In the genomic region with DNA sequence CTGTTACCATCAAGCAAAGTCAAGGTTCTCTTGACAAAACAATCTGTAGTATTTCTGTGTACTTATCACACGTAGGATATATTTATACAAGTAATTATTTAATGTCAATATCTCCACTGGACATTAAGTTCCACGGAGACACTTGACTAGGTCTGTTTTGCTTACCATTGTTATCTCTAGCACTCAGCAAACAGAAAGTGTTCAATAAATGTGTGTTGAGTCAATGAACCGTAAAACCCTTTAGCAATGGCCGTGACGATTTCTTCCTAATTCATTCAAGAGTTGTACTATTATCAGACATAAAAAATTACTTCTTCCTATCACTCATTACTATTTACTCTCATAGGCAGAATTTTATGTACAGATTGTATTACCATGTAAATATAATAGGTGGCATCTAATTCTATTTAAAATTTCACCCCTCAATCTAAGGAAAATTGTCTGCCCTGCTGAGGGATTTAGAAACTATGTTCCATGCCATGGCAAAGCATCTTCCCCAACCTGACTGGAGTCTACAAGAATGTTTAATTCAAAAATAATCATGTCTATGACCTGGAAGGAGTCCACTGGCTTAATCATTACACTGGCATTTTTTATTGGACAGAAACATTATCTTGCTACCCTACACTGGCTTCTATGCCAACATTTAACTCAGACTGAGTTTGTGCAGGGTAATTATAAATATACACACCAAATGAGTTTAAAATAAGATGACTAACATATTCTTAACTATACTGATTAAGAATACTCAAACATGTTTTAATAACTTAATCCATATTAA, we compare ENCODE assay signal across 1 cellular context.
TF ChIP-seq lines count a peak whose summit lies in the region.

No MANE protein-coding gene starts in this region.

TF ChIP-seq in GM23338, 12 proteins besides CTCF, POLR2A, EP300 and RAD21 (continued from another document):
- TF ChIP-seq, protein P1, sequence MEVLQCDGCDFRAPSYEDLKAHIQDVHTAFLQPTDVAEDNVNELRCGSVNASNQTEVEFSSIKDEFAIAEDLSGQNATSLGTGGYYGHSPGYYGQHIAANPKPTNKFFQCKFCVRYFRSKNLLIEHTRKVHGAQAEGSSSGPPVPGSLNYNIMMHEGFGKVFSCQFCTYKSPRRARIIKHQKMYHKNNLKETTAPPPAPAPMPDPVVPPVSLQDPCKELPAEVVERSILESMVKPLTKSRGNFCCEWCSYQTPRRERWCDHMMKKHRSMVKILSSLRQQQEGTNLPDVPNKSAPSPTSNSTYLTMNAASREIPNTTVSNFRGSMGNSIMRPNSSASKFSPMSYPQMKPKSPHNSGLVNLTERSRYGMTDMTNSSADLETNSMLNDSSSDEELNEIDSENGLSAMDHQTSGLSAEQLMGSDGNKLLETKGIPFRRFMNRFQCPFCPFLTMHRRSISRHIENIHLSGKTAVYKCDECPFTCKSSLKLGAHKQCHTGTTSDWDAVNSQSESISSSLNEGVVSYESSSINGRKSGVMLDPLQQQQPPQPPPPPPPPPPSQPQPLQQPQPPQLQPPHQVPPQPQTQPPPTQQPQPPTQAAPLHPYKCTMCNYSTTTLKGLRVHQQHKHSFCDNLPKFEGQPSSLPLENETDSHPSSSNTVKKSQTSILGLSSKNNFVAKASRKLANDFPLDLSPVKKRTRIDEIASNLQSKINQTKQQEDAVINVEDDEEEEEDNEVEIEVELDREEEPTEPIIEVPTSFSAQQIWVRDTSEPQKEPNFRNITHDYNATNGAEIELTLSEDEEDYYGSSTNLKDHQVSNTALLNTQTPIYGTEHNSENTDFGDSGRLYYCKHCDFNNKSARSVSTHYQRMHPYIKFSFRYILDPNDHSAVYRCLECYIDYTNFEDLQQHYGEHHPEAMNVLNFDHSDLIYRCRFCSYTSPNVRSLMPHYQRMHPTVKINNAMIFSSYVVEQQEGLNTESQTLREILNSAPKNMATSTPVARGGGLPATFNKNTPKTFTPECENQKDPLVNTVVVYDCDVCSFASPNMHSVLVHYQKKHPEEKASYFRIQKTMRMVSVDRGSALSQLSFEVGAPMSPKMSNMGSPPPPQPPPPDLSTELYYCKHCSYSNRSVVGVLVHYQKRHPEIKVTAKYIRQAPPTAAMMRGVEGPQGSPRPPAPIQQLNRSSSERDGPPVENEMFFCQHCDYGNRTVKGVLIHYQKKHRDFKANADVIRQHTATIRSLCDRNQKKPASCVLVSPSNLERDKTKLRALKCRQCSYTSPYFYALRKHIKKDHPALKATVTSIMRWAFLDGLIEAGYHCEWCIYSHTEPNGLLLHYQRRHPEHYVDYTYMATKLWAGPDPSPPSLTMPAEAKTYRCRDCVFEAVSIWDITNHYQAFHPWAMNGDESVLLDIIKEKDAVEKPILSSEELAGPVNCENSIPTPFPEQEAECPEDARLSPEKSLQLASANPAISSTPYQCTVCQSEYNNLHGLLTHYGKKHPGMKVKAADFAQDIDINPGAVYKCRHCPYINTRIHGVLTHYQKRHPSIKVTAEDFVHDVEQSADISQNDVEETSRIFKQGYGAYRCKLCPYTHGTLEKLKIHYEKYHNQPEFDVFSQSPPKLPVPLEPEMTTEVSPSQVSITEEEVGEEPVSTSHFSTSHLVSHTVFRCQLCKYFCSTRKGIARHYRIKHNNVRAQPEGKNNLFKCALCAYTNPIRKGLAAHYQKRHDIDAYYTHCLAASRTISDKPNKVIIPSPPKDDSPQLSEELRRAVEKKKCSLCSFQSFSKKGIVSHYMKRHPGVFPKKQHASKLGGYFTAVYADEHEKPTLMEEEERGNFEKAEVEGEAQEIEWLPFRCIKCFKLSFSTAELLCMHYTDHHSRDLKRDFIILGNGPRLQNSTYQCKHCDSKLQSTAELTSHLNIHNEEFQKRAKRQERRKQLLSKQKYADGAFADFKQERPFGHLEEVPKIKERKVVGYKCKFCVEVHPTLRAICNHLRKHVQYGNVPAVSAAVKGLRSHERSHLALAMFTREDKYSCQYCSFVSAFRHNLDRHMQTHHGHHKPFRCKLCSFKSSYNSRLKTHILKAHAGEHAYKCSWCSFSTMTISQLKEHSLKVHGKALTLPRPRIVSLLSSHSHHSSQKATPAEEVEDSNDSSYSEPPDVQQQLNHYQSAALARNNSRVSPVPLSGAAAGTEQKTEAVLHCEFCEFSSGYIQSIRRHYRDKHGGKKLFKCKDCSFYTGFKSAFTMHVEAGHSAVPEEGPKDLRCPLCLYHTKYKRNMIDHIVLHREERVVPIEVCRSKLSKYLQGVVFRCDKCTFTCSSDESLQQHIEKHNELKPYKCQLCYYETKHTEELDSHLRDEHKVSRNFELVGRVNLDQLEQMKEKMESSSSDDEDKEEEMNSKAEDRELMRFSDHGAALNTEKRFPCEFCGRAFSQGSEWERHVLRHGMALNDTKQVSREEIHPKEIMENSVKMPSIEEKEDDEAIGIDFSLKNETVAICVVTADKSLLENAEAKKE (CRISPR knock-in tag; IDR thresholded peaks at IDR 0.05), result no peak
- TF ChIP-seq, protein P2, sequence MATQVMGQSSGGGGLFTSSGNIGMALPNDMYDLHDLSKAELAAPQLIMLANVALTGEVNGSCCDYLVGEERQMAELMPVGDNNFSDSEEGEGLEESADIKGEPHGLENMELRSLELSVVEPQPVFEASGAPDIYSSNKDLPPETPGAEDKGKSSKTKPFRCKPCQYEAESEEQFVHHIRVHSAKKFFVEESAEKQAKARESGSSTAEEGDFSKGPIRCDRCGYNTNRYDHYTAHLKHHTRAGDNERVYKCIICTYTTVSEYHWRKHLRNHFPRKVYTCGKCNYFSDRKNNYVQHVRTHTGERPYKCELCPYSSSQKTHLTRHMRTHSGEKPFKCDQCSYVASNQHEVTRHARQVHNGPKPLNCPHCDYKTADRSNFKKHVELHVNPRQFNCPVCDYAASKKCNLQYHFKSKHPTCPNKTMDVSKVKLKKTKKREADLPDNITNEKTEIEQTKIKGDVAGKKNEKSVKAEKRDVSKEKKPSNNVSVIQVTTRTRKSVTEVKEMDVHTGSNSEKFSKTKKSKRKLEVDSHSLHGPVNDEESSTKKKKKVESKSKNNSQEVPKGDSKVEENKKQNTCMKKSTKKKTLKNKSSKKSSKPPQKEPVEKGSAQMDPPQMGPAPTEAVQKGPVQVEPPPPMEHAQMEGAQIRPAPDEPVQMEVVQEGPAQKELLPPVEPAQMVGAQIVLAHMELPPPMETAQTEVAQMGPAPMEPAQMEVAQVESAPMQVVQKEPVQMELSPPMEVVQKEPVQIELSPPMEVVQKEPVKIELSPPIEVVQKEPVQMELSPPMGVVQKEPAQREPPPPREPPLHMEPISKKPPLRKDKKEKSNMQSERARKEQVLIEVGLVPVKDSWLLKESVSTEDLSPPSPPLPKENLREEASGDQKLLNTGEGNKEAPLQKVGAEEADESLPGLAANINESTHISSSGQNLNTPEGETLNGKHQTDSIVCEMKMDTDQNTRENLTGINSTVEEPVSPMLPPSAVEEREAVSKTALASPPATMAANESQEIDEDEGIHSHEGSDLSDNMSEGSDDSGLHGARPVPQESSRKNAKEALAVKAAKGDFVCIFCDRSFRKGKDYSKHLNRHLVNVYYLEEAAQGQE (IDR thresholded peaks at IDR 0.05; ENCODE audit: unreplicated experiment), result no peak
- TF ChIP-seq EZH2 (IDR thresholded peaks at IDR 0.05; ENCODE audit: low read depth, unreplicated experiment), result no peak
